Comparison of ENCODE assay signal across 10 cellular contexts in the genomic region with DNA sequence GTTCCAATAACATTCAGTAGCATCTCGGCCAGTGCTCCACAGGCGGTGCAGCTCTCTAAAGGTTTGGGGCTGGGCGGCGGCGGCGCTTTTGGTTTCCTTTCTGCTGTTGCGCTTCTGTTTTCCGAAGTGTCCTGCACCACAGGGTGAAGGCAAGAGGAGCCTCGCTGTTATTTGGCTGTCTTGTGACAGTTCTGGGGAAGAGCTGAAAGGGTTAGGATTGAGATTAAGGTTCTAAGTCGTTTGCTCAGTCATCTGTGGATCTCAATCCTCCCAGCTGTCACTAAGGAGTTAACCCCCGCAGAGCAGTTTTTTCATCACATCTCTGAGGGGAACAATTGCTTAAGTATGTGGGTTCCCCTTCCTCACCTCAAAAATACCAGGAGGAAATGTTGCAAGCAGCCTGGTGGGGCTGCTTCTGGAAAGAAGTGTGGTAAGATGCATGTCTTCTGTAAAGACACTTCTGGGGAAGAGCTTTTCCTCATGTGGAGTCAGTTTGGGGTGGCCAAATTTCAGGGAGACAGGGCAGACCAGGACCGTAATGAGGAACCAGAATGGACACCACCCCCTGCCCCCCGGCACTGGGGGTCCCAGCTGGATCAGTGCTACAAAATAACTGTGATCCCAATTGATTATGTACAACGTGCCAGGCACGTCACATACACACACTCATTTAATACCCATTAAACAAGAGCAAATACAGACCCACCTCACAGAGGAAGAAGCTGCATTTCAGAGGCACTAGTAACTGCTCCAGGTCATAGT. TPM values are rescaled to one million over a fixed set of nuclear protein-coding genes. Genes with fewer than 3 reads are reported as not detected.
DNase-seq lines count a peak whose midpoint lies in the region; ATAC-seq and TF ChIP-seq lines count a peak whose summit lies in the region.
"Had no signal": no experiment of that assay in that cellular context is flagged by ENCODE, and none has a peak within 500 bp of the region (broad histone marks: within the 10 kb centered on the region; RNA-seq: fewer than 3 reads in every experiment).

No MANE protein-coding gene starts in this region.

- no peaks in the 10 kb centered on the region for H3K27me3 Mint-ChIP-seq in activated naive CD8-positive, alpha-beta T cell treated with anti-CD3 and anti-CD28 coated beads, Interleukin-2, amount 50 U/mL, for 24 hours

- peaks cover 38% of the 10 kb centered on the region for H3K4me1 Mint-ChIP-seq in activated naive CD8-positive, alpha-beta T cell treated with anti-CD3 and anti-CD28 coated beads, Interleukin-2, amount 50 U/mL, for 24 hours

- peak overlapping the region; percentile 91 for H3K27ac ChIP-seq in neutrophil

- H3K4me1 ChIP-seq in neutrophil (ENCODE audit: control insufficient read depth in 1 of 2, insufficient read depth in 1 of 2, low read depth in 1 of 2, low read length in 1 of 2) = peaks cover 96 to 98% of the 10 kb centered on the region in 2 experiments

- peak; percentile 55 for ATAC-seq in GM21423 (IDR thresholded peaks at IDR 0.05; ENCODE audit: unreplicated experiment)
- peak; percentile 71 for ATAC-seq in activated naive CD8-positive, alpha-beta T cell treated with anti-CD3 and anti-CD28 coated beads, Interleukin-2, amount 50 U/mL, for 24 hours

- DNase-seq in NOMO-1 treated with DMSO at 0.1 percent for 48 hours (lab: John Stamatoyannopoulos, UW; ENCODE audit: unreplicated experiment) (peak; percentile 97), kidney glomerular epithelial cell (lab: John Stamatoyannopoulos, UW) (no peak), MG63 (no peak), DMS114 treated with DMSO at 0.1 percent for 48 hours (lab: John Stamatoyannopoulos, UW; ENCODE audit: unreplicated experiment) (no peak), NCI-H748 (lab: John Stamatoyannopoulos, UW; ENCODE audit: unreplicated experiment) (no peak)
- DNase-seq in activated naive CD8-positive, alpha-beta T cell treated with anti-CD3 and anti-CD28 coated beads, Interleukin-2, amount 50 U/mL, for 24 hours = no peak
- DNase-seq: NCI-H1930; stimulated activated CD4-positive, alpha-beta T cell treated with anti-CD3 and anti-CD28 coated beads, Interleukin-4, amount 100 ng/mL, for 1 hour had no signal

- TF ChIP-seq CTCF in neutrophil (IDR thresholded peaks at IDR 0.05) = peak; percentile 25

- H3K36me3 Mint-ChIP-seq in activated naive CD8-positive, alpha-beta T cell treated with anti-CD3 and anti-CD28 coated beads, Interleukin-2, amount 50 U/mL, for 24 hours (ENCODE audit: low read depth) = peaks cover 40% of the 10 kb centered on the region

- H3K27ac Mint-ChIP-seq in activated naive CD8-positive, alpha-beta T cell treated with anti-CD3 and anti-CD28 coated beads, Interleukin-2, amount 50 U/mL, for 24 hours = peak overlapping the region; percentile 74

- H3K4me3 Mint-ChIP-seq in activated naive CD8-positive, alpha-beta T cell treated with anti-CD3 and anti-CD28 coated beads, Interleukin-2, amount 50 U/mL, for 24 hours = no peak overlapping the region

- peak overlapping the region; percentile 58 to 63 for H3K4me3 ChIP-seq in neutrophil (ENCODE audit: low read depth in 1 of 2, low read length in 1 of 2)
- no peak overlapping the region for H3K4me3 ChIP-seq in MG63

- H3K9me3 ChIP-seq in neutrophil (no peaks in the 10 kb centered on the region), MG63 (no peaks in the 10 kb centered on the region)

- no peaks in the 10 kb centered on the region for H3K27me3 ChIP-seq in neutrophil
- no peaks in the 10 kb centered on the region for H3K27me3 ChIP-seq in MG63

- H3K9me3 Mint-ChIP-seq in activated naive CD8-positive, alpha-beta T cell treated with anti-CD3 and anti-CD28 coated beads, Interleukin-2, amount 50 U/mL, for 24 hours = no peaks in the 10 kb centered on the region

- H3K36me3 ChIP-seq in neutrophil (peaks cover 97% of the 10 kb centered on the region), MG63 (peaks cover 2% of the 10 kb centered on the region)

RNA-seq across cellular contexts. Expression of a gene that starts 14.2 kb away (rescaled TPM):
- total RNA-seq in MG63 (2014; rRNA removed; shearing (Covaris generic); ENCODE audit: low replicate concordance) = not detected in 2 replicates

RNA-seq across cellular contexts. Expression of a gene that starts 22.2 kb away (rescaled TPM):
- total RNA-seq in MG63 (2014; rRNA removed; shearing (Covaris generic); ENCODE audit: low replicate concordance) = 3.8 and 4.0 TPM in 2 replicates

RNA-seq across cellular contexts. Expression of a gene that starts 52.1 kb away (rescaled TPM):
- 88.1 and 148 TPM in 2 replicates for total RNA-seq in MG63 (2014; rRNA removed; shearing (Covaris generic); ENCODE audit: low replicate concordance)
